Comparison of ENCODE assay signal across 8 cellular contexts in the genomic region with DNA sequence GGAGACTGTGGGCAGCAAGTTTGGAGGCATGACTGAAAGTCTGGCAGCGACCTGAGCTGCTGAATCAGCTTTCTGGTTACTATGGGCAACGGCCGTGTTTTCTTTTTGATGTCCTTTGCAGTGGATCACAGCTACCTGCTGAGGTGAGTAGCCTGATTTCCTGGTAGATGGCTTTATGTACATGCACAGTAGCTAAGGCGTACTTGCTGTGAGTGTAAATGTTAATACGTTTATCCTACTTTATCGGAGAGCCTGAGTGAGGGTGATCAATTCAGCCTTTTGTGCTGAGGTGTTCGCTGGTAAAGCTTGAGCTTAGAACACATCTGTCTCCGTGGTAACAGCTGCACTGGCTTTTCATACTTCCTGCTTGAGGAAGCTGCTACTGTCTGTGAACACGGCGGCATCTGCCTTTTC.
DNase-seq lines count a peak whose midpoint lies in the region; TF ChIP-seq lines count a peak whose summit lies in the region.
"Not testable (repeated sequence)": the region's sequence is repeated elsewhere in the genome, so short reads cannot be mapped to it uniquely, and the experiment has no call there.

No MANE protein-coding gene starts in this region.

- H2AFZ ChIP-seq in GM23248 = not testable (repeated sequence)

- intact Hi-C loops in colonic mucosa (cut with DNase I); thyroid gland (cut with DNase I): not testable (repeated sequence)

- H3K23ac ChIP-seq in mesendoderm (ENCODE audit: low read length) = not testable (repeated sequence)

- not testable (repeated sequence) for H3K9ac ChIP-seq in GM23248; colonic mucosa (ENCODE audit: low read depth in 2 of 2, low read length in 2 of 2); mesendoderm (ENCODE audit: low read length)

- not testable (repeated sequence) for H4K8ac ChIP-seq in mesendoderm (ENCODE audit: low read depth, low read length)

- not testable (repeated sequence) for H3K4me1 ChIP-seq in GM23248 (ENCODE audit: insufficient read depth); colonic mucosa; mesendoderm (ENCODE audit: control insufficient read depth, low read depth, low read length)
- peaks cover 17 to 26% of the 10 kb centered on the region in 2 donors for H3K4me1 ChIP-seq in thyroid gland

- H3K36me3 ChIP-seq in GM23248 (ENCODE audit: low read depth); colonic mucosa; mesendoderm (ENCODE audit: control insufficient read depth, insufficient read depth, low read length); thyroid gland: not testable (repeated sequence)

- H3K79me1 ChIP-seq in mesendoderm (ENCODE audit: low read length) = not testable (repeated sequence)

- H2BK5ac ChIP-seq in mesendoderm (ENCODE audit: low read length) = not testable (repeated sequence)

- WGBS in GM23248 (ENCODE audit: low coverage in 1 of 2, low lambda C conversion rate in 2 of 2, missing lambda C conversion rate in 2 of 2), 2 experiments = 14% methylated on average over 10 of the region's 10 CpGs
- no CpG with 5 or more reads among the region's 10 CpGs for WGBS in mesendoderm (ENCODE audit: extremely low coverage, insufficient coverage, low lambda C conversion rate)
- WGBS in thyroid gland, 2 donors = 13 to 15% methylated on average over 10 of the region's 10 CpGs

- not testable (repeated sequence) for H3K4me2 ChIP-seq in GM23248 (ENCODE audit: unreplicated experiment); mesendoderm (ENCODE audit: low read length)

- not testable (repeated sequence) for H4K20me1 ChIP-seq in GM23248 (ENCODE audit: insufficient read depth)

- H3K56ac ChIP-seq in mesendoderm (ENCODE audit: low read length) = peak overlapping the region; percentile 74

- not testable (repeated sequence) for H3K27ac ChIP-seq in GM23248; mesendoderm (ENCODE audit: low read depth, low read length)
- H3K27ac ChIP-seq in colonic mucosa = peak overlapping the region; percentile 47
- H3K27ac ChIP-seq in thyroid gland = peak overlapping the region; percentile 70 to 87 (median 77)

- H3K9me2 ChIP-seq in GM23248 (ENCODE audit: insufficient read depth) = not testable (repeated sequence)

- not testable (repeated sequence) for H2AK5ac ChIP-seq in mesendoderm (ENCODE audit: low read length)

- H3K18ac ChIP-seq in mesendoderm (ENCODE audit: low read length) = not testable (repeated sequence)

- in situ Hi-C loops in GM23248 (cut with MboI) = not testable (repeated sequence)

- H3K27me3 ChIP-seq in GM23248 (replicated peaks; ENCODE audit: insufficient read depth); colonic mucosa; mesendoderm (ENCODE audit: insufficient read depth, low read length, poor library complexity); thyroid gland: not testable (repeated sequence)

- not testable (repeated sequence) for H3K79me2 ChIP-seq in GM23248 (ENCODE audit: insufficient read depth); mesendoderm (ENCODE audit: control insufficient read depth, insufficient read depth, low read length)

- peak in 1 of 2 donors; percentile 54 for TF ChIP-seq POLR2A in thyroid gland (IDR thresholded peaks at IDR 0.05)

- H3K4ac ChIP-seq in mesendoderm (ENCODE audit: low read depth, low read length) = not testable (repeated sequence)

- not testable (repeated sequence) for TF ChIP-seq CTCF in colonic mucosa (IDR thresholded peaks at IDR 0.05); retinal pigment epithelial cell (conservative IDR thresholded peaks at IDR 0.05; ENCODE audit: low read depth, low read length); thyroid gland (IDR thresholded peaks at IDR 0.05)

- H2BK15ac ChIP-seq in mesendoderm (replicated peaks; ENCODE audit: low read depth) = not testable (repeated sequence)

- H3F3A ChIP-seq in GM23248 (ENCODE audit: insufficient read depth) = not testable (repeated sequence)

- H3K9me3 ChIP-seq in GM23248 (ENCODE audit: low read depth); colonic mucosa; thyroid gland: not testable (repeated sequence)

- not testable (repeated sequence) for H4K5ac ChIP-seq in mesendoderm (ENCODE audit: low read length)

- not testable (repeated sequence) for H2BK120ac ChIP-seq in mesendoderm (ENCODE audit: low read depth, low read length)

- H3K4me3 ChIP-seq in GM23248; mesendoderm (ENCODE audit: low read length); retinal pigment epithelial cell (ENCODE audit: low read length); thyroid gland (replicated peaks in 1 of 3): not testable (repeated sequence)
- H3K4me3 ChIP-seq in colonic mucosa = peak overlapping the region; percentile 6

- DNase-seq in GM23248 (peak; percentile 4), OCI-M1 (lab: John Stamatoyannopoulos, UW) (peak; percentile 63), colonic mucosa (peak; percentile 28), mesendoderm (peak; percentile 84), retinal pigment epithelial cell (ENCODE audit: low read depth) (peak; percentile 0), thyroid gland (peak; percentile 86 to 87)
- peak; percentile 56 for DNase-seq in activated CD4-positive, alpha-beta T cell treated with anti-CD3 and anti-CD28 coated beads, Interleukin-2, amount 50 U/mL, for 1 hour
- DNase-seq in activated effector memory CD4-positive, alpha-beta T cell treated with anti-CD3 and anti-CD28 coated beads, Interleukin-2, amount 50 U/mL, for 16 hours = peak; percentile 86

Comparison
In these comparisons a context has a peak if more than half of its experiments do, and no peak if none do; other contexts are left out.
1. DNase-seq: peak in every context shown above with its lines; median percentile 86 in thyroid gland; 86 in activated effector memory CD4-positive, alpha-beta T cell treated with anti-CD3 and anti-CD28 coated beads, Interleukin-2, amount 50 U/mL, for 16 hours; 84 in mesendoderm; 63 in OCI-M1; 56 in activated CD4-positive, alpha-beta T cell treated with anti-CD3 and anti-CD28 coated beads, Interleukin-2, amount 50 U/mL, for 1 hour; 28 in colonic mucosa; 4 in GM23248; 0 in retinal pigment epithelial cell.